29 cellular contexts compared by ENCODE assay signal in the genomic region with DNA sequence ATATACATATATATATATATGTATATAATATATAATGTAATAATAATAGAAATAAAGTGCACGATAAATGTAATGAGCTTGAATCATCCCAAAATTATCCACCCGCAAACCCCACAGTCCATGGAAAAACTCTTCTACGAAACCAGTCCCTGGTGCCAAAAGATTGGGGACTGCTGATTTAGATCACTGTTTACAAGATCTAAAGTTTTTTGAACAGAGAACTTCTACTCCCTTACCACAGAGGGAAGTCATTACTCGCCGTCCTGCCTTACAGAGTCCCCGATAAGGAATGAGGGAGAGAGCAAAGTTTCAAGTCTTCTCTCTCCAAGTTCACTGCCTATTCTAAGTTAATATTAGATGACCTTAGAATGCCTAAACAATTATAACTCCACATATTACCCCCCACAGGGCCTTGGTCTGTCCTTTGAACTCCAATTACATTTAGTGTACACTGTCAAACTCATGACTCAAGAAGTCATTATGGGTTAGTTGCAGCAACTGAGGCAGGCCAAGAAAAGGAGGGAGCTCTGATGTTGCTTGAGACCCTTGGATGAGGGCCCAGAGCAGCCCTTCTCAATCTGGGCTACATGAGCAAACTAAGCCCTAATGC.
"Had no signal": no experiment of that assay in that cellular context is flagged by ENCODE, and none has a peak within 500 bp of the region (broad histone marks: within the 10 kb centered on the region; RNA-seq: fewer than 3 reads in every experiment).

No MANE protein-coding gene starts in this region.

- H3K4me3 ChIP-seq: Peyer's patch, SJSA1 had no signal

- H3K27me3 ChIP-seq: Peyer's patch had no signal

- H3K4me1 ChIP-seq: SJSA1 had no signal

- H3K9me3 ChIP-seq: Peyer's patch, SJSA1, SK-N-SH had no signal

- ATAC-seq: activated naive CD8-positive, alpha-beta T cell treated with anti-CD3 and anti-CD28 coated beads, Interleukin-2, amount 50 U/mL, for 24 hours; activated T-cell treated with anti-CD3 and anti-CD28 coated beads, Interleukin-2, amount 50 U/mL, for 4 hours; PC-3 had no signal

- H3K27ac ChIP-seq: KMS-11, SJSA1 had no signal

- DNase-seq: activated CD4-positive, alpha-beta T cell treated with anti-CD3 and anti-CD28 coated beads, Interleukin-2, amount 10 ng/mL, durations not matched to agents 24 days and 14 days; activated CD4-positive, alpha-beta T cell treated with anti-CD3 and anti-CD28 coated beads, Interleukin-2, amount 50 U/mL, for 4 hours; activated CD8-positive, alpha-beta memory T cell treated with anti-CD3 and anti-CD28 coated beads, Interleukin-2, amount 50 U/mL, for 4 hours; activated naive CD4-positive, alpha-beta T cell treated with anti-CD3 and anti-CD28 coated beads, Interleukin-2, amount 10 ng/mL, durations not matched to agents 7 days and 5 days; activated naive CD8-positive, alpha-beta T cell treated with anti-CD3 and anti-CD28 coated beads, Interleukin-2, amount 50 U/mL, for 24 hours; activated T-cell treated with anti-CD3 and anti-CD28 coated beads for 4 hours; activated T-cell treated with anti-CD3 and anti-CD28 coated beads, Interleukin-2, amount 50 U/mL, for 4 hours; anterior cingulate cortex; caudate nucleus; cerebellar nuclear complex; MM.1S; MV-4-11; NCI-H1092 treated with DMSO at 0.1 percent for 48 hours; NCI-H1417; NCI-H146; NCI-H187 treated with DMSO at 0.1 percent for 48 hours; NCI-H2081; NCI-H2171 treated with DMSO at 0.1 percent for 48 hours; NCI-H2227 treated with DMSO at 0.1 percent for 48 hours; NCI-H446; NCI-H524 treated with DMSO at 0.1 percent for 48 hours; PC-3; Peyer's patch; RPMI8226; SHP77 treated with DMSO at 0.1 percent for 48 hours; SK-N-SH had no signal

- FAIRE-seq: bronchial epithelial cell had no signal

- H3K36me3 ChIP-seq: Peyer's patch, SJSA1 had no signal
